Comparison of ENCODE assay signal across 15 cellular contexts in the genomic region with DNA sequence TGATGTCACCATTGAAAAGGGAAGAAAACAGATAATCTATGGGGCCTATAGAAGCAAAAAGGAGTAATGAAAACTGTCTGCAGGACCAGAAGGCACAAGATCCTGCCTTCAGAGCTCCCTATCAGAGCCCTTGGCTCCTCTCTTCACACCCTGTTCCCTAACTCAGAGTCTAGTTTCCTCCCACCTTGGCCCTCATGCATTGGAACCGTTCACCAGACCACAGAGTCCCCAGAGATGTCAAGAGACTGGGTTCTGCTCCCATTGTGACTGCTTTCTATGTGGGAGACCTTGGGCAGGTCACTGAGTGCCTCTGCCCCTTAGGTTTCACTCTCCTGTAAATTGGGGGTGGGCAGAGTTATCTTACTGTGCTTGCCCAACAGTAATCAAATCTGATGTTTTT.
DNase-seq lines count a peak whose midpoint lies in the region; ATAC-seq and TF ChIP-seq lines count a peak whose summit lies in the region.
"Had no signal": no experiment of that assay in that cellular context is flagged by ENCODE, and none has a peak within 500 bp of the region (broad histone marks: within the 10 kb centered on the region; RNA-seq: fewer than 3 reads in every experiment).

No MANE protein-coding gene starts in this region.

- H3K9me3 Mint-ChIP-seq in Caco-2 (ENCODE audit: unreplicated experiment) = peaks cover 11% of the 10 kb centered on the region

- peak; percentile 60 for ATAC-seq in GM19328 (IDR thresholded peaks at IDR 0.05; ENCODE audit: unreplicated experiment)
- ATAC-seq in HG03064 (IDR thresholded peaks at IDR 0.05; ENCODE audit: low read depth, unreplicated experiment) = peak; percentile 78
- no peak; the same call in 1 of the 2 replicates for ATAC-seq in Panc1

- H3K27me3 ChIP-seq in Caco-2 (replicated peaks; ENCODE audit: control insufficient read depth, insufficient read depth, low read length) (no peaks in the 10 kb centered on the region), Panc1 (ENCODE audit: control insufficient read depth, insufficient read depth, low read length) (no peaks in the 10 kb centered on the region)

- peaks cover 44% of the 10 kb centered on the region for H3K4me1 ChIP-seq in Caco-2
- H3K4me1 ChIP-seq in Panc1 (ENCODE audit: control insufficient read depth, insufficient read depth, low read length) = peaks cover 12% of the 10 kb centered on the region

- H3K36me3 Mint-ChIP-seq in Caco-2 (ENCODE audit: insufficient read depth, unreplicated experiment) = peaks cover 22% of the 10 kb centered on the region

- H3K9me3 ChIP-seq in Caco-2 = no peaks in the 10 kb centered on the region; the same call in 1 of the 2 replicates
- no peaks in the 10 kb centered on the region for H3K9me3 ChIP-seq in Panc1 (ENCODE audit: control insufficient read depth, insufficient read depth, low read depth, low read length)

- peaks cover 2% of the 10 kb centered on the region; the same call in 1 of the 2 replicates for H3K36me3 ChIP-seq in Caco-2 (ENCODE audit: control insufficient read depth, insufficient read depth, low read length)
- H3K36me3 ChIP-seq in Panc1 (ENCODE audit: control insufficient read depth, insufficient read depth, low read length) = no peaks in the 10 kb centered on the region

- POLR2A ChIA-PET in Caco-2 (lab: Charles Lee) (no interaction called here), Panc1 (lab: Charles Lee) (no interaction called here)

- CTCF ChIA-PET in Caco-2 (lab: Charles Lee) = no interaction called here
- CTCF ChIA-PET in Panc1 (lab: Charles Lee) = no interaction called here

- H3K27ac Mint-ChIP-seq in Caco-2 (ENCODE audit: unreplicated experiment) = peak overlapping the region; percentile 55
- H3K27ac Mint-ChIP-seq: CD4-positive, alpha-beta memory T cell; dendritic cell treated with granulocyte-macrophage colony-stimulating factor and Interleukin-4, amounts not matched to agents 40 ng/mL and 50 ng/mL, for 4 days had no signal

- BruUV-seq in Caco-2 (replicated peaks; lab: Mats Ljungman, UMichigan) (no TSS peak), Panc1 (replicated peaks; lab: Mats Ljungman, UMichigan) (no TSS peak)

- DNase-seq in Caco-2 (no peak), Panc1 (ENCODE audit: low read depth, low spot score) (no peak), NCI-H2029 (lab: John Stamatoyannopoulos, UW) (no peak), NAMALWA (ENCODE audit: low spot score) (no peak), dermis blood vessel endothelial cell (no peak)
- no peak for DNase-seq in activated CD4-positive, alpha-beta T cell treated with anti-CD3 and anti-CD28 coated beads for 1 hour
- DNase-seq: amniotic stem cell; CD4-positive, alpha-beta memory T cell; SIG-M5; stimulated activated CD4-positive, alpha-beta T cell treated with anti-CD3 and anti-CD28 coated beads, Interleukin-2, amount 100 ng/mL, for 48 hours; stimulated activated naive CD4-positive, alpha-beta T cell treated with Interleukin-2 at 50 U/mL for 16 hours had no signal

- TF ChIP-seq CTCF in Caco-2 (IDR thresholded peaks at IDR 0.05; ENCODE audit: insufficient read depth in 1 of 2, low read depth in 1 of 2, low read length in 1 of 2, severe bottlenecking in 1 of 2, unreplicated experiment in 1 of 2) = no peak
- TF ChIP-seq CTCF in Panc1 (IDR thresholded peaks at IDR 0.05) = no peak

- intact Hi-C loops in Caco-2 (cut with micrococcal nuclease; ENCODE audit: unreplicated experiment) = loop anchor here (5.0 kb wide), 1 partner anchor 64 kb away; no protein-coding TSS in a partner anchor
- intact Hi-C loops in Panc1 (cut with micrococcal nuclease; ENCODE audit: unreplicated experiment) = no loop called here

- no peaks in the 10 kb centered on the region for H3K27me3 Mint-ChIP-seq in Caco-2 (ENCODE audit: insufficient read depth, unreplicated experiment)
- H3K27me3 Mint-ChIP-seq: CD4-positive, alpha-beta memory T cell; dendritic cell treated with granulocyte-macrophage colony-stimulating factor and Interleukin-4, amounts not matched to agents 40 ng/mL and 50 ng/mL, for 4 days; IgD-negative memory B cell had no signal

- in situ Hi-C loops in Panc1 (cut with HindIII; ENCODE audit: low pct_unique_long_range_greater_than_20kb, low sequenced_read_pairs) = no loop called here

- H3K4me3 ChIP-seq in Caco-2 (ENCODE audit: low read depth, low read length) = no peak overlapping the region
- no peak overlapping the region for H3K4me3 ChIP-seq in Panc1 (ENCODE audit: low read depth in 2 of 2, low read length in 2 of 2)

- H3K4me1 Mint-ChIP-seq in Caco-2 (ENCODE audit: low read depth, unreplicated experiment) = peaks cover 17% of the 10 kb centered on the region

- H3K4me3 Mint-ChIP-seq in Caco-2 (ENCODE audit: unreplicated experiment) = no peak overlapping the region
- H3K4me3 Mint-ChIP-seq: CD4-positive, alpha-beta memory T cell; dendritic cell treated with granulocyte-macrophage colony-stimulating factor and Interleukin-4, amounts not matched to agents 40 ng/mL and 50 ng/mL, for 4 days; IgD-negative memory B cell had no signal

- peak overlapping the region; percentile 48; the same call in 1 of the 2 replicates for H3K27ac ChIP-seq in Panc1 (ENCODE audit: low read length)
